16 cellular contexts compared by ENCODE assay signal in genomic region chr3:129491077-129491476, GRCh38. TPM values are rescaled to one million over a fixed set of nuclear protein-coding genes. Genes with fewer than 3 reads are reported as not detected.
DNase-seq lines count a peak whose midpoint lies in the region; TF ChIP-seq lines count a peak whose summit lies in the region.
"Not testable (repeated sequence)": the region's sequence is repeated elsewhere in the genome, so short reads cannot be mapped to it uniquely, and the experiment has no call there.
"Had no signal": no experiment of that assay in that cellular context is flagged by ENCODE, and none has a peak within 500 bp of the region (broad histone marks: within the 10 kb centered on the region; RNA-seq: fewer than 3 reads in every experiment).

No MANE protein-coding gene starts in this region.

- H3K4me1 ChIP-seq in breast epithelium (peaks cover 19 to 22% of the 10 kb centered on the region in 2 donors), fibroblast of lung (ENCODE audit: control insufficient read depth, extremely low read depth, insufficient read depth, low read length) (peaks cover 24% of the 10 kb centered on the region), mesenchymal stem cell (ENCODE audit: control insufficient read depth, insufficient read depth, low read depth, low read length) (peaks cover 15% of the 10 kb centered on the region), smooth muscle cell (ENCODE audit: low read depth) (peaks cover 22% of the 10 kb centered on the region), vagina (peaks cover 28% of the 10 kb centered on the region)

- H2BK120ac ChIP-seq in mesenchymal stem cell (ENCODE audit: low read depth, low read length), result peak overlapping the region; percentile 59

- H3K14ac ChIP-seq in mesenchymal stem cell (ENCODE audit: low read length in 2 of 2), result not testable (repeated sequence)

- H3K79me2 ChIP-seq in fibroblast of lung (ENCODE audit: control insufficient read depth, insufficient read depth, low read length); smooth muscle cell (ENCODE audit: low read depth): not testable (repeated sequence)

- not testable (repeated sequence) for H3K9ac ChIP-seq in fibroblast of lung (ENCODE audit: insufficient read depth, low read length)
- H3K9ac ChIP-seq in mesenchymal stem cell (ENCODE audit: low read length), result peak overlapping the region; percentile 81
- peak overlapping the region; percentile 74 for H3K9ac ChIP-seq in smooth muscle cell (ENCODE audit: low read depth)

- not testable (repeated sequence) for TF ChIP-seq CTCF in HFFc6 (IDR thresholded peaks at IDR 0.05); breast epithelium (IDR thresholded peaks at IDR 0.05); fibroblast of lung (conservative IDR thresholded peaks at IDR 0.05 in 1 of 2, IDR thresholded peaks at IDR 0.05 in 1 of 2; ENCODE audit: low read depth in 1 of 2, low read length in 2 of 2); smooth muscle cell (IDR thresholded peaks at IDR 0.05; ENCODE audit: borderline replicate concordance, insufficient read depth, poor library complexity, severe bottlenecking); vagina (IDR thresholded peaks at IDR 0.05)

- not testable (repeated sequence) for H2AFZ ChIP-seq in fibroblast of lung (ENCODE audit: low read length); mesenchymal stem cell (ENCODE audit: low read depth, low read length); smooth muscle cell (ENCODE audit: low read depth)

- 86% methylated on average over 4 of the region's 4 CpGs for WGBS in mesenchymal stem cell
- 73% methylated on average over 4 of the region's 4 CpGs for WGBS in smooth muscle cell (ENCODE audit: low lambda C conversion rate)

- H2BK12ac ChIP-seq in mesenchymal stem cell (ENCODE audit: low read length in 2 of 2), result peak overlapping the region; percentile 81 to 85

- H3K27ac ChIP-seq in breast epithelium (peak overlapping the region; percentile 79 to 94), fibroblast of lung (ENCODE audit: insufficient read depth, low read length) (peak overlapping the region; percentile 73), smooth muscle cell (ENCODE audit: low read depth) (peak overlapping the region; percentile 82), vagina (peak overlapping the region; percentile 94)
- H3K27ac ChIP-seq in mesenchymal stem cell (ENCODE audit: low read length, poor library complexity, severe bottlenecking), result not testable (repeated sequence)

- H3K79me1 ChIP-seq in mesenchymal stem cell (replicated peaks; ENCODE audit: low read length, poor library complexity, severe bottlenecking), result not testable (repeated sequence)

- not testable (repeated sequence) for H4K91ac ChIP-seq in mesenchymal stem cell (ENCODE audit: low read length)

- H3K9me3 ChIP-seq in breast epithelium; fibroblast of lung (ENCODE audit: control insufficient read depth, insufficient read depth, low read depth, low read length); mesenchymal stem cell (ENCODE audit: control insufficient read depth, low read length); smooth muscle cell (replicated peaks; ENCODE audit: low read depth); vagina: not testable (repeated sequence)

- H3K9me3 Mint-ChIP-seq in HFFc6, result not testable (repeated sequence)

- not testable (repeated sequence) for H3K4me2 ChIP-seq in fibroblast of lung (ENCODE audit: extremely low read depth, insufficient read depth, low read length); mesenchymal stem cell (ENCODE audit: low read length, poor library complexity, severe bottlenecking); smooth muscle cell

- not testable (repeated sequence) for H3K4ac ChIP-seq in mesenchymal stem cell (ENCODE audit: low read depth in 1 of 2, low read length in 2 of 2)

- peak overlapping the region; percentile 94 for H3K27ac Mint-ChIP-seq in HFFc6

- not testable (repeated sequence) for H3K4me3 ChIP-seq in breast epithelium; fibroblast of lung (replicated peaks in 1 of 4; ENCODE audit: control extremely low read depth in 1 of 4, insufficient read depth in 1 of 4, low read depth in 3 of 4, low read length in 4 of 4); mesenchymal stem cell (ENCODE audit: insufficient read depth in 1 of 2, low read depth in 1 of 2, low read length in 2 of 2); smooth muscle cell; vagina

- not testable (repeated sequence) for DNase-seq in HFFc6; breast epithelium (ENCODE audit: low spot score in 2 of 2); fibroblast of lung (ENCODE audit: low read depth in 2 of 2); mesenchymal stem cell; smooth muscle cell (lab: John Stamatoyannopoulos, UW; ENCODE audit: unreplicated experiment); vagina (ENCODE audit: extremely low spot score in 2 of 2)

- peaks cover 19% of the 10 kb centered on the region for H3F3A ChIP-seq in smooth muscle cell (ENCODE audit: low read depth)

- H3K4me3 Mint-ChIP-seq in HFFc6, result not testable (repeated sequence)

- H3K23ac ChIP-seq in mesenchymal stem cell (ENCODE audit: low read length in 2 of 2), result not testable (repeated sequence)

- peak overlapping the region; percentile 12 for H4K8ac ChIP-seq in mesenchymal stem cell (ENCODE audit: low read length)

- not testable (repeated sequence) for H3K27me3 Mint-ChIP-seq in HFFc6 (ENCODE audit: insufficient read depth)

- H3K18ac ChIP-seq in mesenchymal stem cell (ENCODE audit: low read depth in 1 of 2, low read length in 2 of 2), result peak overlapping the region; percentile 14 to 88

- H3K27me3 ChIP-seq in breast epithelium; fibroblast of lung (ENCODE audit: control insufficient read depth, insufficient read depth, low read length); mesenchymal stem cell (ENCODE audit: control insufficient read depth in 1 of 2, insufficient read depth in 1 of 2, low read length in 2 of 2); smooth muscle cell (ENCODE audit: low read depth); vagina: not testable (repeated sequence)

- H2AK5ac ChIP-seq in mesenchymal stem cell (ENCODE audit: low read length, severe bottlenecking), result peak overlapping the region; percentile 59

- intact Hi-C loops in breast epithelium (cut with DNase I; ENCODE audit: low total_unique reads), result loop anchor here (10.0 kb wide), 1 partner anchor 104 kb away; no protein-coding TSS in a partner anchor
- intact Hi-C loops in vagina (cut with DNase I), result loop anchor here (5.0 kb wide), 1 partner anchor 121 kb away; no protein-coding TSS in a partner anchor

- peaks cover 53% of the 10 kb centered on the region for H3K4me1 Mint-ChIP-seq in HFFc6 (ENCODE audit: low read depth)

- H3K36me3 ChIP-seq in breast epithelium; fibroblast of lung (ENCODE audit: control insufficient read depth, insufficient read depth, low read length); smooth muscle cell (ENCODE audit: low read depth); vagina: not testable (repeated sequence)
- peaks cover 11 to 28% of the 10 kb centered on the region in 2 experiments for H3K36me3 ChIP-seq in mesenchymal stem cell (ENCODE audit: control insufficient read depth in 1 of 2, insufficient read depth in 2 of 2, low read depth in 1 of 2, low read length in 2 of 2)

- not testable (repeated sequence) for H4K20me1 ChIP-seq in fibroblast of lung (ENCODE audit: control insufficient read depth, extremely low read depth, insufficient read depth, low read length); smooth muscle cell (ENCODE audit: low read depth)

- H3K36me3 Mint-ChIP-seq in HFFc6 (ENCODE audit: low read depth), result peaks cover 13% of the 10 kb centered on the region

- not testable (repeated sequence) for H2BK5ac ChIP-seq in mesenchymal stem cell (ENCODE audit: low read depth, low read length, poor library complexity, severe bottlenecking)

- TF ChIP-seq POLR2A in breast epithelium (IDR thresholded peaks at IDR 0.05); vagina (IDR thresholded peaks at IDR 0.05): not testable (repeated sequence)

- H2BK15ac ChIP-seq in mesenchymal stem cell (ENCODE audit: low read depth, poor library complexity, severe bottlenecking), result not testable (repeated sequence)

RNA-seq across cellular contexts. Expression of gene RHO, which starts 37.4 kb away (rescaled TPM):
- not detected for total RNA-seq in HFFc6 (2021; fragmentation: NEBNext Ultra II Directional; extraction: Animal tissue kit (Norgen Biotek cat#: 25700))
- total RNA-seq in breast epithelium (under 1 TPM in 1 of 3 donors, not detected in 2; 0.15 TPM), fibroblast of lung (not detected in 2 replicates), smooth muscle cell (0.63 TPM in 1 of 2 replicates, not detected in the other), vagina (not detected)
- polyA plus RNA-seq in fibroblast of lung (not detected in 2 replicates), smooth muscle cell (not detected in 2 replicates)
- not detected in 2 replicates for polyA plus RNA-seq in fibroblast of lung (2012)
- polyA minus RNA-seq in fibroblast of lung (ENCODE audit: low replicate concordance), result not detected in 2 replicates
- not detected for polyA plus RNA-seq in mesenchymal stem cell (2013, experiment 1 of 2)
- not detected for polyA plus RNA-seq in mesenchymal stem cell (2013, experiment 2 of 2)
- total RNA-seq: activated CD4-positive, alpha-beta T cell treated with anti-CD3 and anti-CD28 coated beads, Interleukin-2, amount 10 ng/mL, durations not matched to agents 24 days and 14 days; activated naive CD8-positive, alpha-beta T cell treated with anti-CD3 and anti-CD28 coated beads for 36 hours; activated T-helper 17 cell treated with anti-CD3 and anti-CD28 coated beads, Interleukin-2, amount 50 U/mL, for 72 hours; cardiac muscle cell; Daoy; HT-29; LHCN-M2; lung; PC-3 had no signal
- polyA plus RNA-seq: cardiac muscle cell, small intestine had no signal

RNA-seq across cellular contexts. Expression of gene IFT122, which starts 51.1 kb away (rescaled TPM):
- total RNA-seq in HFFc6 (2021; fragmentation: NEBNext Ultra II Directional; extraction: Animal tissue kit (Norgen Biotek cat#: 25700)), result 10 to 100 TPM; 12.2 to 18.8 (median 18.2) TPM
- total RNA-seq in breast epithelium (10 to 100 TPM; 43.2 to 60.6 (median 45.8) TPM), fibroblast of lung (16.9 and 27.2 TPM in 2 replicates), smooth muscle cell (17.3 and 17.4 TPM in 2 replicates), vagina (33.4 TPM)
- polyA plus RNA-seq in fibroblast of lung (13.2 and 17.9 TPM in 2 replicates), smooth muscle cell (13.2 and 13.4 TPM in 2 replicates)
- 12.6 and 16.2 TPM in 2 replicates for polyA plus RNA-seq in fibroblast of lung (2012)
- 82.2 and 84.8 TPM in 2 replicates for polyA minus RNA-seq in fibroblast of lung (ENCODE audit: low replicate concordance)
- polyA plus RNA-seq in mesenchymal stem cell (2013, experiment 1 of 2), result 8.0 TPM
- polyA plus RNA-seq in mesenchymal stem cell (2013, experiment 2 of 2), result 8.2 TPM

RNA-seq across cellular contexts. Expression of gene MBD4, which starts 51.3 kb away (rescaled TPM):
- 10 to 100 TPM; 18.7 to 25.7 (median 21.8) TPM for total RNA-seq in HFFc6 (2021; fragmentation: NEBNext Ultra II Directional; extraction: Animal tissue kit (Norgen Biotek cat#: 25700))
- 10 to 100 TPM; 29.8 to 41.6 (median 37.7) TPM for total RNA-seq in breast epithelium
- total RNA-seq in fibroblast of lung, result 35.2 and 35.5 TPM in 2 replicates
- polyA plus RNA-seq in fibroblast of lung, result 24.6 and 27.4 TPM in 2 replicates
- polyA plus RNA-seq in fibroblast of lung (2012), result 16.2 and 16.7 TPM in 2 replicates
- 1.2 and 4.8 TPM in 2 replicates for polyA minus RNA-seq in fibroblast of lung (ENCODE audit: low replicate concordance)
- polyA plus RNA-seq in mesenchymal stem cell (2013, experiment 1 of 2), result 32.0 TPM
- 31.3 TPM for polyA plus RNA-seq in mesenchymal stem cell (2013, experiment 2 of 2)
- 23.1 and 28.9 TPM in 2 replicates for total RNA-seq in smooth muscle cell
- polyA plus RNA-seq in smooth muscle cell, result 26.5 and 26.8 TPM in 2 replicates
- total RNA-seq in vagina, result 32.4 TPM

RNA-seq across cellular contexts. Expression of gene H1-8, which starts 51.9 kb away (rescaled TPM):
- not detected for total RNA-seq in HFFc6 (2021; fragmentation: NEBNext Ultra II Directional; extraction: Animal tissue kit (Norgen Biotek cat#: 25700))
- total RNA-seq in breast epithelium, result not detected
- not detected in 2 replicates for total RNA-seq in fibroblast of lung
- polyA plus RNA-seq in fibroblast of lung, result not detected in 2 replicates
- not detected in 2 replicates for polyA plus RNA-seq in fibroblast of lung (2012)
- not detected in 2 replicates for polyA minus RNA-seq in fibroblast of lung (ENCODE audit: low replicate concordance)
- not detected for polyA plus RNA-seq in mesenchymal stem cell (2013, experiment 1 of 2)
- not detected for polyA plus RNA-seq in mesenchymal stem cell (2013, experiment 2 of 2)
- not detected in 2 replicates for total RNA-seq in smooth muscle cell
- not detected in 2 replicates for polyA plus RNA-seq in smooth muscle cell
- total RNA-seq in vagina, result not detected
- total RNA-seq: activated CD4-positive, alpha-beta T cell treated with anti-CD3 and anti-CD28 coated beads, Interleukin-2, amount 10 ng/mL, durations not matched to agents 24 days and 14 days; activated naive CD8-positive, alpha-beta T cell treated with anti-CD3 and anti-CD28 coated beads for 36 hours; activated T-helper 17 cell treated with anti-CD3 and anti-CD28 coated beads, Interleukin-2, amount 50 U/mL, for 72 hours; cardiac muscle cell; Daoy; HT-29; LHCN-M2; lung; PC-3 had no signal
- polyA plus RNA-seq: cardiac muscle cell, lung, small intestine had no signal
